15 cellular contexts compared by ENCODE assay signal in the genomic region with DNA sequence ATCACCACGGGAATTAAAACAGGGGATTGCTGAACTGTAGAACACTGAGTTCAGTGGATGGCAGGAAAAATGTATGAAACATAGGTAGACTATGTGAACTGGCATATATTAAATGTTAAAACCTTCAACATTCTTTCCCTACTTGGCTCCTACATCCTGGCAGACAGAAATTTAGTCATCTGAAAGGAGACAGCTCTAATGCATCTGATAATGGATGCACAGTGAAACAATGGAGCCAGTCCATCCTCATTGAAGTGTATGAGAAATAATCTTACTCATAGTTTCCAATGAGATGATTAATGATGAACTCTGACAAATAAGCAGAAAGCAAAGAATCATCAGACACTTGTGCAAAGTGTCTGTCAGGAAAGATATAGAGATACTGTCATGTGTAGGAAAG.
DNase-seq lines count a peak whose midpoint lies in the region; ATAC-seq, FAIRE-seq and TF ChIP-seq lines count a peak whose summit lies in the region.
"Had no signal": no experiment of that assay in that cellular context is flagged by ENCODE, and none has a peak within 500 bp of the region (broad histone marks: within the 10 kb centered on the region; RNA-seq: fewer than 3 reads in every experiment).

No MANE protein-coding gene starts in this region.

- no peak for FAIRE-seq in keratinocyte (lab: Jason Lieb, UNC)
- FAIRE-seq: D721Med had no signal

- 39 to 44% methylated on average over 1 of the region's 1 CpG for WGBS in esophagus squamous epithelium, 2 donors

- no peaks in the 10 kb centered on the region for H3K36me3 Mint-ChIP-seq in chondrocyte (ENCODE audit: low read depth)
- H3K36me3 Mint-ChIP-seq: activated naive CD4-positive, alpha-beta T cell treated with anti-CD3 and anti-CD28 coated beads, Interleukin-2, amount 50 U/mL, for 72 hours had no signal

- H3K27me3 ChIP-seq in PC-3 (ENCODE audit: low read length), result no peaks in the 10 kb centered on the region
- H3K27me3 ChIP-seq in keratinocyte (ENCODE audit: control insufficient read depth, extremely low read depth, insufficient read depth, low read length), result no peaks in the 10 kb centered on the region
- no peaks in the 10 kb centered on the region for H3K27me3 ChIP-seq in esophagus squamous epithelium

- H3K9ac ChIP-seq in PC-3 (ENCODE audit: low read length), result peak overlapping the region; percentile 29; the same call in 1 of the 2 replicates
- H3K9ac ChIP-seq in keratinocyte (ENCODE audit: control insufficient read depth, extremely low read depth, insufficient read depth, low read length), result no peak overlapping the region

- H3K4me1 Mint-ChIP-seq in chondrocyte (ENCODE audit: low read depth), result peaks cover 7% of the 10 kb centered on the region
- H3K4me1 Mint-ChIP-seq: activated CD4-positive, alpha-beta T cell treated with anti-CD3 and anti-CD28 coated beads for 36 hours; nephron progenitor cell had no signal

- dilution Hi-C loops in keratinocyte (cut with MboI; ENCODE audit: extremely low pct_ligation_motif_present, low sequenced_read_pairs), result no loop called here

- peaks cover 11% of the 10 kb centered on the region for H3K9me3 Mint-ChIP-seq in chondrocyte (ENCODE audit: low read depth)

- H3K9me1 ChIP-seq in keratinocyte (ENCODE audit: control insufficient read depth, extremely low read depth, insufficient read depth, low read length), result no peaks in the 10 kb centered on the region

- no peaks in the 10 kb centered on the region for H3K9me2 ChIP-seq in PC-3 (replicated peaks; ENCODE audit: low read length)

- H3K4me2 ChIP-seq in PC-3 (ENCODE audit: low read length) (no peak overlapping the region), keratinocyte (ENCODE audit: control insufficient read depth, extremely low read depth, insufficient read depth, low read depth, low read length) (no peak overlapping the region)

- H2AFZ ChIP-seq in PC-3 (ENCODE audit: low read length) (no peak overlapping the region), keratinocyte (ENCODE audit: control insufficient read depth, low read length) (no peak overlapping the region)

- BruUV-seq in PC-3 (replicated peaks; lab: Mats Ljungman, UMichigan), result no TSS peak

- peak; percentile 80 for ATAC-seq in PC-3
- ATAC-seq in HG03442 (IDR thresholded peaks at IDR 0.05; ENCODE audit: unreplicated experiment), result no peak
- ATAC-seq: activated CD4-positive, alpha-beta T cell treated with anti-CD3 and anti-CD28 coated beads for 36 hours had no signal

- no peaks in the 10 kb centered on the region for H3K9me3 ChIP-seq in PC-3 (ENCODE audit: low read length)
- no peaks in the 10 kb centered on the region for H3K9me3 ChIP-seq in keratinocyte (ENCODE audit: control insufficient read depth, low read depth, low read length)
- H3K9me3 ChIP-seq in esophagus squamous epithelium, result peaks cover 0 to 6% (median 0%) of the 10 kb centered on the region in 3 donors

- peak overlapping the region; percentile 36 for H3K27ac Mint-ChIP-seq in chondrocyte (ENCODE audit: unreplicated experiment)
- H3K27ac Mint-ChIP-seq: activated CD4-positive, alpha-beta T cell treated with anti-CD3 and anti-CD28 coated beads for 36 hours; activated naive CD4-positive, alpha-beta T cell treated with anti-CD3 and anti-CD28 coated beads, Interleukin-2, amount 50 U/mL, for 72 hours; nephron progenitor cell had no signal

- intact Hi-C loops in PC-3 (cut with micrococcal nuclease), result loop anchor here (1.0 kb wide), 1 partner anchor 10 kb away; no protein-coding TSS in a partner anchor
- intact Hi-C loops in esophagus squamous epithelium (cut with DNase I), result no loop called here

- TF ChIP-seq CTCF in PC-3 (conservative IDR thresholded peaks at IDR 0.05; ENCODE audit: low read depth, low read length), result no peak
- no peak for TF ChIP-seq CTCF in chondrocyte (IDR thresholded peaks at IDR 0.05)
- no peak for TF ChIP-seq CTCF in keratinocyte (optimal IDR thresholded peaks at IDR 0.05 in 1 of 3, IDR thresholded peaks at IDR 0.05 in 1 of 3, conservative IDR thresholded peaks at IDR 0.05 in 1 of 3; ENCODE audit: extremely low read depth in 1 of 3, insufficient read depth in 2 of 3, low read length in 3 of 3)
- TF ChIP-seq CTCF in esophagus squamous epithelium (IDR thresholded peaks at IDR 0.05), result no peak

- H3K27ac ChIP-seq in PC-3 (ENCODE audit: low read length) (peak overlapping the region; percentile 69), keratinocyte (ENCODE audit: control insufficient read depth, insufficient read depth, low read length) (no peak overlapping the region), esophagus squamous epithelium (no peak overlapping the region)

- no peak for TF ChIP-seq POLR2A in esophagus squamous epithelium (IDR thresholded peaks at IDR 0.05)

- no peaks in the 10 kb centered on the region for H4K20me1 ChIP-seq in PC-3 (ENCODE audit: low read length)
- no peaks in the 10 kb centered on the region for H4K20me1 ChIP-seq in keratinocyte (ENCODE audit: control insufficient read depth, extremely low read depth, insufficient read depth, low read length)

- H3K4me3 Mint-ChIP-seq in chondrocyte (ENCODE audit: unreplicated experiment), result no peak overlapping the region
- H3K4me3 Mint-ChIP-seq: activated CD4-positive, alpha-beta T cell treated with anti-CD3 and anti-CD28 coated beads for 36 hours; nephron progenitor cell had no signal

- DNase-seq in COLO829 (ENCODE audit: low spot score) (peak; percentile 87), PC-3 (peak; percentile 71), chondrocyte (ENCODE audit: low spot score) (no peak), keratinocyte (ENCODE audit: low read depth, low spot score) (peak; percentile 89), RPMI8226 (no peak), esophagus squamous epithelium (lab: John Stamatoyannopoulos, UW) (no peak), LoVo (ENCODE audit: low spot score) (no peak)
- DNase-seq: activated CD4-positive, alpha-beta T cell treated with anti-CD3 and anti-CD28 coated beads for 36 hours; activated T-cell treated with anti-CD3 and anti-CD28 coated beads for 4 hours; MV-4-11; NCI-H774; nephron progenitor cell had no signal

- H3K4me1 ChIP-seq in PC-3 (ENCODE audit: insufficient read depth, low read length) (peaks cover 6% of the 10 kb centered on the region; the same call in 1 of the 2 replicates), keratinocyte (ENCODE audit: control insufficient read depth, extremely low read depth, insufficient read depth, low read length) (peaks cover 7% of the 10 kb centered on the region), esophagus squamous epithelium (no peaks in the 10 kb centered on the region)

- no peaks in the 10 kb centered on the region for H3K36me3 ChIP-seq in PC-3 (ENCODE audit: low read depth, low read length)
- H3K36me3 ChIP-seq in keratinocyte (ENCODE audit: control insufficient read depth in 2 of 2, extremely low read depth in 1 of 2, insufficient read depth in 2 of 2, low read length in 2 of 2), result no peaks in the 10 kb centered on the region
- no peaks in the 10 kb centered on the region for H3K36me3 ChIP-seq in esophagus squamous epithelium

- CTCF ChIA-PET in PC-3 (lab: Charles Lee), result no interaction called here

- no peaks in the 10 kb centered on the region for H3K79me2 ChIP-seq in PC-3 (ENCODE audit: low read length)
- no peaks in the 10 kb centered on the region for H3K79me2 ChIP-seq in keratinocyte (ENCODE audit: control insufficient read depth, insufficient read depth, low read length)

- no peaks in the 10 kb centered on the region for H3K27me3 Mint-ChIP-seq in chondrocyte (ENCODE audit: low read depth)
- H3K27me3 Mint-ChIP-seq: activated CD4-positive, alpha-beta T cell treated with anti-CD3 and anti-CD28 coated beads for 36 hours had no signal

- H3K4me3 ChIP-seq in PC-3 (ENCODE audit: low read length) (no peak overlapping the region), keratinocyte (ENCODE audit: control insufficient read depth in 2 of 3, extremely low read depth in 1 of 3, insufficient read depth in 2 of 3, low read depth in 1 of 3, low read length in 3 of 3) (no peak overlapping the region), esophagus squamous epithelium (no peak overlapping the region)

- no peaks in the 10 kb centered on the region for H3F3A ChIP-seq in PC-3 (ENCODE audit: low read length, unreplicated experiment)

- POLR2A ChIA-PET in PC-3 (lab: Charles Lee; ENCODE audit: unreplicated experiment), result no interaction called here

Comparison
In these comparisons a context has a peak if more than half of its experiments do, and no peak if none do; other contexts are left out.
1. DNase-seq: peak in COLO829 (single experiment), PC-3 (single experiment) and keratinocyte (single experiment); none in chondrocyte (single experiment), RPMI8226 (single experiment), esophagus squamous epithelium (single experiment) and LoVo (single experiment).